18 cellular contexts compared by ENCODE assay signal in the genomic region with DNA sequence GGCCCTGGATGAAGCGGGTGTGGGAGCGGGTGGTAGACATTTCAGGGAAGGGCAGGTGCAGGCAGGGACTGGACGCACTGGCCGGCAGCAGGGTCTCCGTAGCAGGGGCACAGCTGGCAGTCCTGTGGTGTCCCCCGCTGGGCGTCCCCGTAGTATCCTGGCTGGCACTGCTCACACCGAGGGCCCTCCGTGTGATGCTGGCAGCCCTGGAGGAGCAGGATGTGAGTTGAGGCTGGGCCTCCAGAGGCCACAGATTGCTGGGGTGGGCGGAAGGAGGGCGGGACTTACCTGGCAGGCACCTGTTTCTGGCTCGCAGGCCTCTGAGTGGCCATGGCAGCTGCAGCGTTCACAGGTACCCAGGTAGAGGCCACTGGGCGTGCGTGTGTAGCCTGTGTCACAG.
DNase-seq lines count a peak whose midpoint lies in the region; ATAC-seq and TF ChIP-seq lines count a peak whose summit lies in the region.
"Had no signal": no experiment of that assay in that cellular context is flagged by ENCODE, and none has a peak within 500 bp of the region (broad histone marks: within the 10 kb centered on the region; RNA-seq: fewer than 3 reads in every experiment).

No MANE protein-coding gene starts in this region.

- no peak overlapping the region for H3K27ac Mint-ChIP-seq in activated CD4-positive, alpha-beta memory T cell treated with anti-CD3 and anti-CD28 coated beads for 36 hours
- no peak overlapping the region for H3K27ac Mint-ChIP-seq in osteocyte (ENCODE audit: unreplicated experiment)
- H3K27ac Mint-ChIP-seq: CD8-positive, alpha-beta memory T cell; T-cell had no signal

- H3K27me3 Mint-ChIP-seq in activated CD4-positive, alpha-beta memory T cell treated with anti-CD3 and anti-CD28 coated beads for 36 hours: no peaks in the 10 kb centered on the region
- no peaks in the 10 kb centered on the region for H3K27me3 Mint-ChIP-seq in osteocyte (ENCODE audit: unreplicated experiment)
- H3K27me3 Mint-ChIP-seq: T-cell had no signal

- no peak overlapping the region for H3K23ac ChIP-seq in neuronal stem cell (ENCODE audit: low read depth, low read length, poor library complexity)

- no peaks in the 10 kb centered on the region for H3K4me1 Mint-ChIP-seq in activated CD4-positive, alpha-beta memory T cell treated with anti-CD3 and anti-CD28 coated beads for 36 hours (ENCODE audit: low read depth)
- peaks cover 19% of the 10 kb centered on the region for H3K4me1 Mint-ChIP-seq in osteocyte (ENCODE audit: unreplicated experiment)
- H3K4me1 Mint-ChIP-seq: CD8-positive, alpha-beta memory T cell; T-cell had no signal

- no peak for TF ChIP-seq CTCF in osteocyte (IDR thresholded peaks at IDR 0.05)
- no peak for TF ChIP-seq CTCF in lower lobe of right lung (IDR thresholded peaks at IDR 0.05)

- no peak overlapping the region for H3K27ac ChIP-seq in neuronal stem cell (replicated peaks; ENCODE audit: low read length)
- H3K27ac ChIP-seq in lower lobe of right lung: no peak overlapping the region
- H3K27ac ChIP-seq: A549; BLaER1 treated with 17β-estradiol and CSF1 and Interleukin-3, amounts not matched to agents 10 nM and 100 nM had no signal

- H3K18ac ChIP-seq in neuronal stem cell (ENCODE audit: low read length): no peak overlapping the region

- no peak overlapping the region for H3K9ac ChIP-seq in neuronal stem cell (ENCODE audit: low read depth, low read length, poor library complexity)
- H3K9ac ChIP-seq: BLaER1 treated with 17β-estradiol and CSF1 and Interleukin-3, amounts not matched to agents 10 nM and 100 nM had no signal

- no peak for ATAC-seq in lower lobe of right lung
- ATAC-seq: A549, T-cell had no signal

- peaks cover 6% of the 10 kb centered on the region for H3K79me1 ChIP-seq in neuronal stem cell (ENCODE audit: low read depth, low read length)

- DNase-seq in NCI-H748 (lab: John Stamatoyannopoulos, UW; ENCODE audit: unreplicated experiment): peak; percentile 62
- no peak for DNase-seq in NCI-H748 treated with DMSO at 0.1 percent for 48 hours (lab: John Stamatoyannopoulos, UW)
- DNase-seq in NCI-H1105 (lab: John Stamatoyannopoulos, UW): peak; percentile 64
- DNase-seq in NCI-H510A (lab: John Stamatoyannopoulos, UW): peak; percentile 71
- no peak for DNase-seq in neuronal stem cell (ENCODE audit: low spot score)
- DNase-seq in activated CD4-positive, alpha-beta memory T cell treated with anti-CD3 and anti-CD28 coated beads for 36 hours: no peak
- no peak for DNase-seq in osteocyte (ENCODE audit: extremely low spot score, unreplicated experiment)
- no peak for DNase-seq in lower lobe of right lung
- DNase-seq: CD8-positive, alpha-beta memory T cell; H9; IMR-90; Karpas-422; MG63; NCI-H1930; NCI-H526 treated with DMSO at 0.1 percent for 48 hours; T-cell had no signal

- no peak overlapping the region for H4K91ac ChIP-seq in neuronal stem cell (ENCODE audit: low read depth, low read length, poor library complexity)

- POLR2A ChIA-PET in activated CD4-positive, alpha-beta memory T cell treated with anti-CD3 and anti-CD28 coated beads for 36 hours (lab: Charles Lee): no interaction called here

- H2BK12ac ChIP-seq in neuronal stem cell (ENCODE audit: low read length): peak overlapping the region; percentile 88

- H2BK120ac ChIP-seq in neuronal stem cell (ENCODE audit: low read depth, low read length): no peak overlapping the region

- H3K36me3 ChIP-seq in neuronal stem cell (replicated peaks in 1 of 2; ENCODE audit: control insufficient read depth in 2 of 2, insufficient read depth in 2 of 2, low read length in 2 of 2) (peaks cover 53 to 87% of the 10 kb centered on the region in 2 donors), lower lobe of right lung (peaks cover 94% of the 10 kb centered on the region)

- H2BK15ac ChIP-seq in neuronal stem cell (ENCODE audit: low read length): no peak overlapping the region

- H3K4ac ChIP-seq in neuronal stem cell (ENCODE audit: low read length): no peak overlapping the region

- H3K4me1 ChIP-seq in neuronal stem cell (ENCODE audit: control insufficient read depth in 2 of 2, insufficient read depth in 1 of 2, low read depth in 1 of 2, low read length in 2 of 2): peaks cover 0 to 2% of the 10 kb centered on the region in 2 donors
- H3K4me1 ChIP-seq in lower lobe of right lung: no peaks in the 10 kb centered on the region

- H3K9me3 ChIP-seq in neuronal stem cell (replicated peaks in 1 of 2; ENCODE audit: control insufficient read depth in 2 of 2, insufficient read depth in 1 of 2, low read depth in 1 of 2, low read length in 2 of 2) (no peaks in the 10 kb centered on the region), lower lobe of right lung (no peaks in the 10 kb centered on the region)
- H3K9me3 ChIP-seq: A549; BLaER1 treated with 17β-estradiol and CSF1 and Interleukin-3, amounts not matched to agents 10 nM and 100 nM; MG63 had no signal

- no peaks in the 10 kb centered on the region for H3K36me3 Mint-ChIP-seq in activated CD4-positive, alpha-beta memory T cell treated with anti-CD3 and anti-CD28 coated beads for 36 hours
- peaks cover 29% of the 10 kb centered on the region for H3K36me3 Mint-ChIP-seq in osteocyte (ENCODE audit: unreplicated experiment)
- H3K36me3 Mint-ChIP-seq: CD8-positive, alpha-beta memory T cell; T-cell had no signal

- no peaks in the 10 kb centered on the region for H3K9me3 Mint-ChIP-seq in activated CD4-positive, alpha-beta memory T cell treated with anti-CD3 and anti-CD28 coated beads for 36 hours
- H3K9me3 Mint-ChIP-seq in osteocyte (ENCODE audit: unreplicated experiment): no peaks in the 10 kb centered on the region
- H3K9me3 Mint-ChIP-seq: CD8-positive, alpha-beta memory T cell; H9; T-cell had no signal

- H3K27me3 ChIP-seq in neuronal stem cell (ENCODE audit: control insufficient read depth in 3 of 3, insufficient read depth in 3 of 3, low read depth in 1 of 3, low read length in 3 of 3) (no peaks in the 10 kb centered on the region), lower lobe of right lung (ENCODE audit: low read depth) (no peaks in the 10 kb centered on the region)
- H3K27me3 ChIP-seq: BLaER1 treated with 17β-estradiol and CSF1 and Interleukin-3, amounts not matched to agents 10 nM and 100 nM; MG63 had no signal

- no peak overlapping the region for H2AFZ ChIP-seq in neuronal stem cell (ENCODE audit: low read length)

- H2BK5ac ChIP-seq in neuronal stem cell (ENCODE audit: low read length): no peak overlapping the region

- WGBS in neuronal stem cell (ENCODE audit: extremely low coverage in 2 of 2, insufficient read length in 2 of 2, insufficient replicate concordance in 1 of 2), 2 donors: no CpG with 5 or more reads among the region's 16 CpGs

- H3K4me2 ChIP-seq in neuronal stem cell (ENCODE audit: insufficient read depth, low read length, poor library complexity, severe bottlenecking): no peak overlapping the region
- H3K4me2 ChIP-seq: A549; BLaER1 treated with 17β-estradiol and CSF1 and Interleukin-3, amounts not matched to agents 10 nM and 100 nM had no signal

- intact Hi-C loops in activated CD4-positive, alpha-beta memory T cell treated with anti-CD3 and anti-CD28 coated beads for 36 hours (cut with micrococcal nuclease): no loop called here
- intact Hi-C loops in lower lobe of right lung (cut with DNase I): no loop called here

- no peak overlapping the region for H3K4me3 ChIP-seq in neuronal stem cell (ENCODE audit: low read length in 2 of 2)
- no peak overlapping the region for H3K4me3 ChIP-seq in lower lobe of right lung
- H3K4me3 ChIP-seq: A549; BLaER1 treated with 17β-estradiol and CSF1 and Interleukin-3, amounts not matched to agents 10 nM and 100 nM; MG63 had no signal

- CTCF ChIA-PET in activated CD4-positive, alpha-beta memory T cell treated with anti-CD3 and anti-CD28 coated beads for 36 hours (lab: Charles Lee): no interaction called here

- H3K4me3 Mint-ChIP-seq in activated CD4-positive, alpha-beta memory T cell treated with anti-CD3 and anti-CD28 coated beads for 36 hours: no peak overlapping the region
- H3K4me3 Mint-ChIP-seq in osteocyte (ENCODE audit: unreplicated experiment): no peak overlapping the region
- H3K4me3 Mint-ChIP-seq: CD8-positive, alpha-beta memory T cell; H9; T-cell had no signal

- H4K8ac ChIP-seq in neuronal stem cell (ENCODE audit: low read depth, low read length): no peak overlapping the region

- peak overlapping the region; percentile 63 for H3K14ac ChIP-seq in neuronal stem cell (ENCODE audit: low read length)

- H2AK5ac ChIP-seq in neuronal stem cell (ENCODE audit: low read depth, low read length): peak overlapping the region; percentile 36

Comparison
In these comparisons a context has a peak if more than half of its experiments do, and no peak if none do; other contexts are left out.
1. DNase-seq: peak in NCI-H748 (single experiment), NCI-H1105 (single experiment) and NCI-H510A (single experiment); none in NCI-H748 treated with DMSO at 0.1 percent for 48 hours (single experiment), neuronal stem cell (single experiment), activated CD4-positive, alpha-beta memory T cell treated with anti-CD3 and anti-CD28 coated beads for 36 hours (single experiment), osteocyte (single experiment) and lower lobe of right lung (single experiment).